1 cellular context compared by ENCODE assay signal in the genomic region with DNA sequence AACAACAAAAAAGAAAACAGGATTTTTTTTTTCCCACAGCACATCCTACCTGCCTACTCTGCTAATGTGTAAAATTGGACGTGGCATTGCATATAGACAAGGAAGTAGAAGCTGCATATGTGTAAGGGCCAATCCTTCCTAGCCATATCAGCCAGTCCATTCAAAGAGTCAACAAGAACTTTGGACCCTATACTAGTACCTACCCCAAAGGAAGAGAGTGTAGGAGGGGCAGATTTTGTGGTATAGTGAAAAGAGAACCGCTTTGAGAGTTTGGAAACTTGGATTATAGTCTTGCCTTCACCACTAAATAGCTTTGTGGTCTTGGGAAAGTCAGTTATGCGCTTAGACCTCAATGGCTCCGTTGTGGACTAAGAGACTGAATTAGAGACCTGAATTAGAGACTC.
TF ChIP-seq lines count a peak whose summit lies in the region.

No MANE protein-coding gene starts in this region.

TF ChIP-seq in K562, 482 proteins besides CTCF, POLR2A, EP300 and RAD21:
- no peak for TF ChIP-seq IRF2 (CRISPR knock-in tag; IDR thresholded peaks at IDR 0.05)
- TF ChIP-seq GTF2A2 (tag; IDR thresholded peaks at IDR 0.05) = no peak
- TF ChIP-seq, protein P1, sequence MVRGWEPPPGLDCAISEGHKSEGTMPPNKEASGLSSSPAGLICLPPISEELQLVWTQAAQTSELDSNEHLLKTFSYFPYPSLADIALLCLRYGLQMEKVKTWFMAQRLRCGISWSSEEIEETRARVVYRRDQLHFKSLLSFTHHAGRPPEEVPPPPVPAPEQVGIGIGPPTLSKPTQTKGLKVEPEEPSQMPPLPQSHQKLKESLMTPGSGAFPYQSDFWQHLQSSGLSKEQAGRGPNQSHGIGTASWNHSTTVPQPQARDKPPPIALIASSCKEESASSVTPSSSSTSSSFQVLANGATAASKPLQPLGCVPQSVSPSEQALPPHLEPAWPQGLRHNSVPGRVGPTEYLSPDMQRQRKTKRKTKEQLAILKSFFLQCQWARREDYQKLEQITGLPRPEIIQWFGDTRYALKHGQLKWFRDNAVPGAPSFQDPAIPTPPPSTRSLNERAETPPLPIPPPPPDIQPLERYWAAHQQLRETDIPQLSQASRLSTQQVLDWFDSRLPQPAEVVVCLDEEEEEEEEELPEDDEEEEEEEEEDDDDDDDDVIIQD (CRISPR knock-in tag; IDR thresholded peaks at IDR 0.05) = no peak
- TF ChIP-seq TAF1 (IDR thresholded peaks at IDR 0.05; ENCODE audit: control insufficient read depth, extremely low read depth, insufficient read depth, low read length, severe bottlenecking) = no peak
- no peak for TF ChIP-seq ZNF347 (CRISPR knock-in tag; IDR thresholded peaks at IDR 0.05; ENCODE audit: low read depth)
- TF ChIP-seq, protein P2, sequence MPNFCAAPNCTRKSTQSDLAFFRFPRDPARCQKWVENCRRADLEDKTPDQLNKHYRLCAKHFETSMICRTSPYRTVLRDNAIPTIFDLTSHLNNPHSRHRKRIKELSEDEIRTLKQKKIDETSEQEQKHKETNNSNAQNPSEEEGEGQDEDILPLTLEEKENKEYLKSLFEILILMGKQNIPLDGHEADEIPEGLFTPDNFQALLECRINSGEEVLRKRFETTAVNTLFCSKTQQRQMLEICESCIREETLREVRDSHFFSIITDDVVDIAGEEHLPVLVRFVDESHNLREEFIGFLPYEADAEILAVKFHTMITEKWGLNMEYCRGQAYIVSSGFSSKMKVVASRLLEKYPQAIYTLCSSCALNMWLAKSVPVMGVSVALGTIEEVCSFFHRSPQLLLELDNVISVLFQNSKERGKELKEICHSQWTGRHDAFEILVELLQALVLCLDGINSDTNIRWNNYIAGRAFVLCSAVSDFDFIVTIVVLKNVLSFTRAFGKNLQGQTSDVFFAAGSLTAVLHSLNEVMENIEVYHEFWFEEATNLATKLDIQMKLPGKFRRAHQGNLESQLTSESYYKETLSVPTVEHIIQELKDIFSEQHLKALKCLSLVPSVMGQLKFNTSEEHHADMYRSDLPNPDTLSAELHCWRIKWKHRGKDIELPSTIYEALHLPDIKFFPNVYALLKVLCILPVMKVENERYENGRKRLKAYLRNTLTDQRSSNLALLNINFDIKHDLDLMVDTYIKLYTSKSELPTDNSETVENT (CRISPR knock-in tag; IDR thresholded peaks at IDR 0.05) = no peak
- TF ChIP-seq ZNF41 (CRISPR knock-in tag; conservative IDR thresholded peaks at IDR 0.05) = no peak
- no peak for TF ChIP-seq ERF (CRISPR knock-in tag; IDR thresholded peaks at IDR 0.05)
- TF ChIP-seq ZNF431 (CRISPR knock-in tag; IDR thresholded peaks at IDR 0.05) = no peak
- TF ChIP-seq ZBTB7A (IDR thresholded peaks at IDR 0.05; ENCODE audit: borderline replicate concordance, control insufficient read depth, low read depth, low read length) = no peak
- no peak for TF ChIP-seq HDAC2 (IDR thresholded peaks at IDR 0.05)
- TF ChIP-seq, protein P3, sequence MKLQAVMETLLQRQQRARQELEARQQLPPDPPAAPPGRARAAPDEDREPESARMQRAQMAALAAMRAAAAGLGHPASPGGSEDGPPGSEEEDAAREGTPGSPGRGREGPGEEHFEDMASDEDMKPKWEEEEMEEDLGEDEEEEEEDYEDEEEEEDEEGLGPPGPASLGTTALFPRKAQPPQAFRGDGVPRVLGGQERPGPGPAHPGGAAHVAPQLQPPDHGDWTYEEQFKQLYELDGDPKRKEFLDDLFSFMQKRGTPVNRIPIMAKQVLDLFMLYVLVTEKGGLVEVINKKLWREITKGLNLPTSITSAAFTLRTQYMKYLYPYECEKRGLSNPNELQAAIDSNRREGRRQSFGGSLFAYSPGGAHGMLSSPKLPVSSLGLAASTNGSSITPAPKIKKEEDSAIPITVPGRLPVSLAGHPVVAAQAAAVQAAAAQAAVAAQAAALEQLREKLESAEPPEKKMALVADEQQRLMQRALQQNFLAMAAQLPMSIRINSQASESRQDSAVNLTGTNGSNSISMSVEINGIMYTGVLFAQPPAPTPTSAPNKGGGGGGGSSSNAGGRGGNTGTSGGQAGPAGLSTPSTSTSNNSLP (IDR thresholded peaks at IDR 0.05; ENCODE audit: borderline replicate concordance, low read depth, low read length) = no peak
- TF ChIP-seq NRF1 (conservative IDR thresholded peaks at IDR 0.05 in 1 of 2, IDR thresholded peaks at IDR 0.05 in 1 of 2) = no peak
- TF ChIP-seq SP2 (IDR thresholded peaks at IDR 0.05; ENCODE audit: extremely low read depth, low read depth, low read length, poor library complexity, severe bottlenecking) = no peak
- TF ChIP-seq MAFF (IDR thresholded peaks at IDR 0.05; ENCODE audit: low read length) = no peak
- TF ChIP-seq POLR2B (IDR thresholded peaks at IDR 0.05; ENCODE audit: low read depth, partially characterized antibody) = no peak
